9 cellular contexts compared by ENCODE assay signal in genomic region chr2:38666578-38666926, GRCh38. TPM values are rescaled to one million over a fixed set of nuclear protein-coding genes. Genes with fewer than 3 reads are reported as not detected.
DNase-seq lines count a peak whose midpoint lies in the region; ATAC-seq and FAIRE-seq lines count a peak whose summit lies in the region.
"Had no signal": no experiment of that assay in that cellular context is flagged by ENCODE, and none has a peak within 500 bp of the region (broad histone marks: within the 10 kb centered on the region; RNA-seq: fewer than 3 reads in every experiment).

No MANE protein-coding gene starts in this region.

- H3K4me3 ChIP-seq in neuron (ENCODE audit: low read length), result peak overlapping the region; percentile 68

- in situ Hi-C loops in Caki2 (cut with HindIII; ENCODE audit: low pct_unique_long_range_greater_than_20kb, low sequenced_read_pairs), result no loop called here

- H3K36me3 ChIP-seq in neuron (ENCODE audit: insufficient read depth, low read length), result no peaks in the 10 kb centered on the region

- H3K27me3 ChIP-seq in neuron (ENCODE audit: insufficient read depth, low read length), result no peaks in the 10 kb centered on the region

- ATAC-seq in HG02588 (IDR thresholded peaks at IDR 0.05; ENCODE audit: unreplicated experiment), result peak; percentile 24

- H3K9me3 ChIP-seq in neuron (ENCODE audit: low read length), result no peaks in the 10 kb centered on the region

- peak overlapping the region; percentile 4 for H2AFZ ChIP-seq in neuron (ENCODE audit: low read depth, low read length)

- H3K4me1 ChIP-seq in neuron (ENCODE audit: insufficient read depth, low read length), result peaks cover 3% of the 10 kb centered on the region

- DNase-seq in Caki2 (ENCODE audit: low read depth) (peak; percentile 69), SKM-1 (lab: John Stamatoyannopoulos, UW; ENCODE audit: unreplicated experiment) (peak; percentile 63), fibroblast of peridontal ligament (ENCODE audit: extremely low read depth) (peak; percentile 31), putamen (ENCODE audit: low spot score) (no peak), urothelium cell line (ENCODE audit: low spot score) (no peak)
- no peak for DNase-seq in activated CD8-positive, alpha-beta memory T cell treated with anti-CD3 and anti-CD28 coated beads, Interleukin-2, amount 50 U/mL, for 48 hours

- FAIRE-seq in urothelium cell line (lab: Jason Lieb, UNC), result no peak

RNA-seq across cellular contexts. Expression of gene GALM, which starts 0.6 kb away (rescaled TPM):
- total RNA-seq in Caki2 (2014; rRNA removed; shearing (Covaris generic); ENCODE audit: low replicate concordance), result 88.0 and 103 TPM in 2 replicates
- total RNA-seq: HT1080 had no signal

Comparison
In these comparisons a context has a peak if more than half of its experiments do, and no peak if none do; other contexts are left out.
1. DNase-seq: peak in Caki2 (single experiment), SKM-1 (single experiment) and fibroblast of peridontal ligament (single experiment); none in putamen (single experiment), activated CD8-positive, alpha-beta memory T cell treated with anti-CD3 and anti-CD28 coated beads, Interleukin-2, amount 50 U/mL, for 48 hours (single experiment) and urothelium cell line (single experiment).